21 cellular contexts compared by ENCODE assay signal in genomic region chr2:46231721-46232120, GRCh38.
DNase-seq lines count a peak whose midpoint lies in the region; ATAC-seq, FAIRE-seq and TF ChIP-seq lines count a peak whose summit lies in the region.
"Had no signal": no experiment of that assay in that cellular context is flagged by ENCODE, and none has a peak within 500 bp of the region (broad histone marks: within the 10 kb centered on the region; RNA-seq: fewer than 3 reads in every experiment).

No MANE protein-coding gene starts in this region.

- H3K9ac ChIP-seq in OCI-LY3 (ENCODE audit: low read length) (no peak overlapping the region), K562 (ENCODE audit: insufficient read depth in 1 of 2, low read depth in 2 of 2, low read length in 2 of 2) (no peak overlapping the region)

- TF ChIP-seq EP300 in K562 (IDR thresholded peaks at IDR 0.05; ENCODE audit: low read length) (no peak), upper lobe of left lung (IDR thresholded peaks at IDR 0.05) (no peak)

- intact Hi-C loops in heart right ventricle (cut with DNase I), result loop anchor here in 5 of 10 donors (2.0 to 10.0 kb wide), 5 partner anchors 45 to 223 kb away; no protein-coding TSS in a partner anchor
- intact Hi-C loops in K562 (cut with micrococcal nuclease), result no loop called here
- intact Hi-C loops in dorsolateral prefrontal cortex (cut with DNase I), result loop anchor here in 1 of 2 donors (5.0 kb wide), 1 partner anchor 61 kb away; no protein-coding TSS in a partner anchor

- POLR2A ChIA-PET in K562 (lab: Yijun Ruan, JAX), result interaction anchor here (0.8 to 2.4 kb wide), 3 partner anchors 12 to 21 kb away, joined by 3 to 12 read pairs (median 3); no protein-coding TSS in a partner anchor

- H3K9me1 ChIP-seq in K562 (ENCODE audit: control insufficient read depth, insufficient read depth, low read length), result no peaks in the 10 kb centered on the region

- BruUV-seq in K562 (replicated peaks; lab: Mats Ljungman, UMichigan), result no TSS peak

- CTCF ChIA-PET in K562 (lab: Yijun Ruan, JAX; ENCODE audit: low intra/inter-chr PET ratio), result no interaction called here

- H3K4me2 ChIP-seq in OCI-LY3 (ENCODE audit: low read length) (peak overlapping the region; percentile 33; the same call in 1 of the 2 replicates), K562 (ENCODE audit: insufficient read depth, low read length) (no peak overlapping the region)

- 93 to 96% methylated on average over 5 of the region's 5 CpGs for WGBS in heart right ventricle, 2 donors
- 10% methylated on average over 5 of the region's 5 CpGs for WGBS in K562 (ENCODE audit: insufficient coverage, low coverage, missing lambda C conversion rate)
- WGBS in upper lobe of left lung, 2 donors, result 95 to 97% methylated on average over 5 of the region's 5 CpGs

- no peak for FAIRE-seq in K562 (lab: Jason Lieb, UNC)
- FAIRE-seq: GM12878, HTR-8/SVneo had no signal

- no peaks in the 10 kb centered on the region for H3K79me2 ChIP-seq in OCI-LY3 (ENCODE audit: low read length)
- no peaks in the 10 kb centered on the region for H3K79me2 ChIP-seq in K562 (ENCODE audit: control insufficient read depth, insufficient read depth, low read length)

- no peak overlapping the region for H3K4me3 ChIP-seq in heart right ventricle
- H3K4me3 ChIP-seq in right atrium auricular region, result no peak overlapping the region
- no peak overlapping the region for H3K4me3 ChIP-seq in OCI-LY3 (ENCODE audit: low read length)
- H3K4me3 ChIP-seq in K562, result no peak overlapping the region
- H3K4me3 ChIP-seq in upper lobe of left lung, result no peak overlapping the region
- H3K4me3 ChIP-seq in dorsolateral prefrontal cortex, result no peak overlapping the region
- H3K4me3 ChIP-seq: GM12878 had no signal

- no peak for DNase-seq in heart right ventricle
- no peak for DNase-seq in right atrium auricular region (ENCODE audit: low spot score)
- DNase-seq in K562 (ENCODE audit: extremely low read depth in 1 of 4, low spot score in 3 of 4), result no peak
- no peak for DNase-seq in upper lobe of left lung
- no peak for DNase-seq in dorsolateral prefrontal cortex
- no peak for DNase-seq in NCI-H526 (lab: John Stamatoyannopoulos, UW)
- DNase-seq: ACHN; BE2C; C1 segment of cervical spinal cord; CD4-positive, CD25-positive, alpha-beta regulatory T cell; CD8-positive, alpha-beta memory T cell; COR-L47; DMS 273 treated with DMSO at 0.1 percent for 48 hours; DMS53; DND-41; EL; GOT3; H9 had no signal

- H4K20me1 ChIP-seq in OCI-LY3 (ENCODE audit: insufficient read depth, low read length), result no peaks in the 10 kb centered on the region
- no peaks in the 10 kb centered on the region for H4K20me1 ChIP-seq in K562 (replicated peaks; ENCODE audit: control insufficient read depth, insufficient read depth, low read length)

- H3K27me3 ChIP-seq in heart right ventricle (no peaks in the 10 kb centered on the region), right atrium auricular region (no peaks in the 10 kb centered on the region), OCI-LY3 (ENCODE audit: low read depth, low read length) (no peaks in the 10 kb centered on the region), K562 (ENCODE audit: control insufficient read depth in 2 of 2, insufficient read depth in 2 of 2, low read length in 2 of 2) (0 out of 5 replicates have a peak, but pooled peaks cover 0 to 4% of the 10 kb centered on the region in 2 experiments), upper lobe of left lung (no peaks in the 10 kb centered on the region), dorsolateral prefrontal cortex (no peaks in the 10 kb centered on the region)
- H3K27me3 ChIP-seq: BE2C had no signal

- H3K9me3 ChIP-seq in heart right ventricle (no peaks in the 10 kb centered on the region), right atrium auricular region (no peaks in the 10 kb centered on the region), OCI-LY3 (ENCODE audit: insufficient read depth, low read length) (no peaks in the 10 kb centered on the region), K562 (replicated peaks; ENCODE audit: control insufficient read depth, insufficient read depth, low read depth, low read length) (no peaks in the 10 kb centered on the region), upper lobe of left lung (no peaks in the 10 kb centered on the region)
- H3K9me3 ChIP-seq: BE2C had no signal

- TF ChIP-seq CTCF in heart right ventricle (IDR thresholded peaks at IDR 0.05), result no peak
- TF ChIP-seq CTCF in right atrium auricular region (IDR thresholded peaks at IDR 0.05), result no peak
- no peak for TF ChIP-seq CTCF in OCI-LY3 (IDR thresholded peaks at IDR 0.05; ENCODE audit: low read depth, low read length)
- no peak for TF ChIP-seq CTCF in K562 (IDR thresholded peaks at IDR 0.05 in 2 of 3, conservative IDR thresholded peaks at IDR 0.05 in 1 of 3; ENCODE audit: insufficient read depth in 2 of 3, low read depth in 1 of 3, low read length in 3 of 3)
- no peak for TF ChIP-seq CTCF in upper lobe of left lung (IDR thresholded peaks at IDR 0.05)
- TF ChIP-seq CTCF in dorsolateral prefrontal cortex (IDR thresholded peaks at IDR 0.05 in 54 of 56, conservative IDR thresholded peaks at IDR 0.05 in 2 of 56; ENCODE audit: low read depth in 1 of 56, partially characterized antibody in 56 of 56), result no peak

- H3K4me1 ChIP-seq in heart right ventricle (peaks cover 3 to 25% (median 19%) of the 10 kb centered on the region in 9 donors), right atrium auricular region (peaks cover 0 to 10% of the 10 kb centered on the region in 2 donors), OCI-LY3 (ENCODE audit: low read length) (peaks cover 57% of the 10 kb centered on the region), K562 (replicated peaks in 1 of 2; ENCODE audit: control insufficient read depth in 2 of 2, insufficient read depth in 2 of 2, low read length in 2 of 2) (peaks cover 0 to 7% of the 10 kb centered on the region in 2 experiments; a peak in 1 of 5 replicates), upper lobe of left lung (peaks cover 6 to 22% (median 16%) of the 10 kb centered on the region in 4 donors)
- H3K4me1 ChIP-seq: BE2C had no signal

- peak overlapping the region in 6 of 10 donors; percentile 24 to 54 (median 42) for H3K27ac ChIP-seq in heart right ventricle
- H3K27ac ChIP-seq in right atrium auricular region, result no peak overlapping the region
- no peak overlapping the region for H3K27ac ChIP-seq in OCI-LY3 (ENCODE audit: low read length)
- no peak overlapping the region for H3K27ac ChIP-seq in K562 (ENCODE audit: extremely low read depth, low read depth, low read length)
- H3K27ac ChIP-seq in upper lobe of left lung, result peak overlapping the region in 3 of 4 donors; percentile 44 to 71 (median 69)
- peak overlapping the region in 1 of 59 donors; percentile 12 for H3K27ac ChIP-seq in dorsolateral prefrontal cortex

- ATAC-seq in heart right ventricle (no peak), K562 (no peak), upper lobe of left lung (ENCODE audit: low FRiP score in 2 of 2) (no peak)
- ATAC-seq: GM12878 had no signal

- in situ Hi-C loops in K562 (cut with MboI), result no loop called here

- H2AFZ ChIP-seq in OCI-LY3 (ENCODE audit: low read depth, low read length) (no peak overlapping the region), K562 (ENCODE audit: low read depth, low read length) (no peak overlapping the region)

- no peak for TF ChIP-seq POLR2A in K562 (conservative IDR thresholded peaks at IDR 0.05)
- no peak for TF ChIP-seq POLR2A in upper lobe of left lung (IDR thresholded peaks at IDR 0.05)

- TF ChIP-seq RAD21 in K562 (CRISPR knock-in tag; conservative IDR thresholded peaks at IDR 0.05 in 1 of 2, IDR thresholded peaks at IDR 0.05 in 1 of 2), result no peak

- H3K36me3 ChIP-seq in heart right ventricle (no peaks in the 10 kb centered on the region), right atrium auricular region (no peaks in the 10 kb centered on the region), OCI-LY3 (replicated peaks; ENCODE audit: low read depth, low read length) (no peaks in the 10 kb centered on the region), K562 (ENCODE audit: control insufficient read depth, insufficient read depth, low read length) (no peaks in the 10 kb centered on the region), upper lobe of left lung (no peaks in the 10 kb centered on the region)
- H3K36me3 ChIP-seq: BE2C had no signal

TF ChIP-seq in K562, 482 proteins besides CTCF, POLR2A, EP300 and RAD21 (continues in another document):
- no peak for TF ChIP-seq FOXP4 (CRISPR knock-in tag; IDR thresholded peaks at IDR 0.05; ENCODE audit: borderline replicate concordance)
- peak; percentile 42; the same call in 1 of the 2 replicates for TF ChIP-seq TFE3 (CRISPR knock-in tag; IDR thresholded peaks at IDR 0.05)
- no peak for TF ChIP-seq NFRKB (IDR thresholded peaks at IDR 0.05; ENCODE audit: low read depth)
- TF ChIP-seq ZNF12 (CRISPR knock-in tag; IDR thresholded peaks at IDR 0.05), result no peak

Comparison
In these comparisons a context has a peak if more than half of its experiments do, and no peak if none do; other contexts are left out.
1. H3K27ac ChIP-seq: peak in heart right ventricle (6 of 10) and upper lobe of left lung (3 of 4); none in right atrium auricular region (0 of 2), OCI-LY3 (single experiment) and K562 (single experiment).